In genomic region chr19:48170817-48171347, GRCh38 we compare ENCODE assay signal across 1 cellular context.
TF ChIP-seq lines count a peak whose summit lies in the region.

No MANE protein-coding gene starts in this region.

TF ChIP-seq in IMR-90, 13 proteins besides CTCF, POLR2A, EP300 and RAD21 (continued from another document):
- TF ChIP-seq RCOR1 (IDR thresholded peaks at IDR 0.05; ENCODE audit: insufficient replicate concordance, low read length): no peak
